Comparison of ENCODE assay signal across 9 cellular contexts in the genomic region with DNA sequence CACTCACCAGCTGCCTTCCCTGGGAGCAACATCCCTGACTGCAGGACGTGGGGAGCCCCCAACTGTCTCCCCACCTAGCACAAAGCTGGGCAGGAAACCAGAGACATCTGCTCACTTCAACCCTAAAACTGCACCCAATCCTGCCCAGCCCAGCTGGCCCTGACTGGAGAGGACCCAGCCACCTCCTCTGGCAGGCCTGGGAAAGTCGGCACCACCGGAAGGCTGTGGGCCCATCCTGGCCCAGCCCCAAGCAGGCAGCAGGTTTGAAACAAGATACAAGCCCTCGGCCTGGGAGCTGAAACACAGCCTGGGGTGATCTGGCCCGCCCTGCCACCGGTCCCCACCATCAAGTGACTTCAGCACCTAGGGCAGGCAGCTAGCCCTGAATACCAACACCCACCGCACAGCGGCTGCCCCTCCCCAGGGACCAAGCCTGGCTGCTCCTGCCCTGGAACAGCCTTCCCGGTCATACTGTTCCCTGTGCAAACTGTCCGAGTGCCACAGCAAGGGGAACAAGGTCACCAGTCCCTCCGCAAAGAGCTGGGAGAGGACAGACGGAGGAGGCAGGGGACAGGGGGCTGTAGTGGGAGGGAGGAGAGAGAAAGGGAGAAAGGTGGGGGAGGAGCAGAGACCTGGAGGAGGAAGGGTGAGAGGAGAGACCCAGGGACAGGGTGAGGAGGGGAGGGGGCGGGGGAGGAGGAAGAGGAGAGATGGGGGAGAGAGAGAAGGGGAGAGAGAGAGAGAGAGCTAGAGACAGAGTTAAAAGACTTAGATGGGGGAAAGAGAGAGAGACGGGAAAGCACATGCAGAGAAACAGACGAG.
DNase-seq lines count a peak whose midpoint lies in the region; ATAC-seq and TF ChIP-seq lines count a peak whose summit lies in the region.
"Had no signal": no experiment of that assay in that cellular context is flagged by ENCODE, and none has a peak within 500 bp of the region (broad histone marks: within the 10 kb centered on the region; RNA-seq: fewer than 3 reads in every experiment).

No MANE protein-coding gene starts in this region.

- H3K9ac ChIP-seq in H9 (ENCODE audit: extremely low read depth, insufficient read length, low read length) (no peak overlapping the region), SK-N-SH (peak overlapping the region; percentile 56; the same call in 1 of the 2 replicates)

- H3T11ph ChIP-seq in H9 (ENCODE audit: low read length): no peak overlapping the region

- H2AFZ ChIP-seq in H9 (ENCODE audit: low read length): no peak overlapping the region
- H2AFZ ChIP-seq in SK-N-SH (ENCODE audit: low read depth): no peak overlapping the region

- H2BK120ac ChIP-seq in H9 (ENCODE audit: low read depth, low read length, poor library complexity, severe bottlenecking): no peak overlapping the region

- H4K8ac ChIP-seq in H9 (replicated peaks; ENCODE audit: insufficient read length, low read depth, low read length): no peak overlapping the region

- H3K79me1 ChIP-seq in H9 (ENCODE audit: insufficient read depth, low read depth, low read length, poor library complexity, severe bottlenecking): no peaks in the 10 kb centered on the region

- no peak overlapping the region for H2BK15ac ChIP-seq in H9 (ENCODE audit: low read depth, low read length)

- no peak overlapping the region for H3K23ac ChIP-seq in H9 (ENCODE audit: insufficient read length, low read depth, low read length)

- H3K4me1 ChIP-seq in H9 (ENCODE audit: insufficient read depth, low read length) (no peaks in the 10 kb centered on the region), SK-N-SH (ENCODE audit: control insufficient read depth in 1 of 2, insufficient read depth in 2 of 2, low read depth in 1 of 2, low read length in 1 of 2) (peaks cover 22 to 79% of the 10 kb centered on the region in 2 experiments; a peak in 3 of 4 replicates), left ventricle myocardium inferior (peaks cover 63% of the 10 kb centered on the region)

- H3K9me3 Mint-ChIP-seq in H9: no peaks in the 10 kb centered on the region
- H3K9me3 Mint-ChIP-seq in stimulated activated effector memory CD8-positive, alpha-beta T cell treated with anti-CD3 and anti-CD28 coated beads, Interleukin-12 subunit alpha, Interleukin-12 subunit beta, amount 100 ng/mL, for 72 hours: no peaks in the 10 kb centered on the region
- H3K9me3 Mint-ChIP-seq in stimulated activated memory B cell treated with anti-CD40 and anti-IgM and Interleukin-4, amounts not matched to agents 10 μg/mL and 1 μg/mL and 100 μg/mL, for 72 hours: no peaks in the 10 kb centered on the region
- H3K9me3 Mint-ChIP-seq: activated B cell treated with CpG ODN at 0.5 μM for 24 hours had no signal

- H3K79me2 ChIP-seq in H9 (ENCODE audit: insufficient read depth, low read length): no peaks in the 10 kb centered on the region
- peaks cover 74% of the 10 kb centered on the region for H3K79me2 ChIP-seq in SK-N-SH (ENCODE audit: insufficient read depth)

- CTCF ChIA-PET in SK-N-SH (lab: Yijun Ruan, JAX): interaction anchor here (0.9 to 5.3 kb wide), 5 partner anchors 10 to 271 kb away, joined by 3 to 37 read pairs (median 3); no protein-coding TSS in a partner anchor

- H4K20me1 ChIP-seq in H9 (ENCODE audit: control insufficient read depth, insufficient read depth, insufficient read length) (no peaks in the 10 kb centered on the region), SK-N-SH (ENCODE audit: insufficient read depth) (peaks cover 4% of the 10 kb centered on the region; the same call in 1 of the 2 replicates)

- H3K27ac ChIP-seq in H9 (ENCODE audit: insufficient read length, low read depth, low read length): no peak overlapping the region
- H3K27ac ChIP-seq in SK-N-SH (ENCODE audit: low read depth in 2 of 2, low read length in 1 of 2): peak overlapping the region; percentile 81 to 93
- peak overlapping the region; percentile 80 for H3K27ac ChIP-seq in left ventricle myocardium inferior (replicated peaks)
- no peak overlapping the region for H3K27ac ChIP-seq in caudate nucleus (ENCODE audit: low read depth, low read length)

- no peaks in the 10 kb centered on the region for H3K9me3 ChIP-seq in H9 (ENCODE audit: control insufficient read depth, low read depth, low read length)
- H3K9me3 ChIP-seq in SK-N-SH: no peaks in the 10 kb centered on the region
- H3K9me3 ChIP-seq in left ventricle myocardium inferior (replicated peaks): no peaks in the 10 kb centered on the region

- H3K36me3 Mint-ChIP-seq in H9 (ENCODE audit: insufficient read depth in 1 of 3, low read depth in 3 of 3): peaks cover 2 to 36% (median 13%) of the 10 kb centered on the region in 3 experiments; a peak in 6 of 7 replicates
- peaks cover 56% of the 10 kb centered on the region for H3K36me3 Mint-ChIP-seq in stimulated activated effector memory CD8-positive, alpha-beta T cell treated with anti-CD3 and anti-CD28 coated beads, Interleukin-12 subunit alpha, Interleukin-12 subunit beta, amount 100 ng/mL, for 72 hours
- peaks cover 58% of the 10 kb centered on the region for H3K36me3 Mint-ChIP-seq in stimulated activated memory B cell treated with anti-CD40 and anti-IgM and Interleukin-4, amounts not matched to agents 10 μg/mL and 1 μg/mL and 100 μg/mL, for 72 hours

- no peak overlapping the region; a peak in 1 of 5 replicates for H3K4me3 Mint-ChIP-seq in H9
- no peak overlapping the region for H3K4me3 Mint-ChIP-seq in stimulated activated effector memory CD8-positive, alpha-beta T cell treated with anti-CD3 and anti-CD28 coated beads, Interleukin-12 subunit alpha, Interleukin-12 subunit beta, amount 100 ng/mL, for 72 hours
- H3K4me3 Mint-ChIP-seq in stimulated activated memory B cell treated with anti-CD40 and anti-IgM and Interleukin-4, amounts not matched to agents 10 μg/mL and 1 μg/mL and 100 μg/mL, for 72 hours: no peak overlapping the region
- H3K4me3 Mint-ChIP-seq: activated B cell treated with CpG ODN at 0.5 μM for 24 hours had no signal

- peaks cover 13% of the 10 kb centered on the region for H3F3A ChIP-seq in SK-N-SH (replicated peaks; ENCODE audit: insufficient read depth)

- H2BK20ac ChIP-seq in H9 (ENCODE audit: low read depth, low read length, poor library complexity, severe bottlenecking): no peak overlapping the region

- H3K36me3 ChIP-seq in SK-N-SH (replicated peaks in 1 of 2; ENCODE audit: control insufficient read depth in 1 of 2, insufficient read depth in 2 of 2, low read length in 1 of 2) (peaks cover 4 to 22% of the 10 kb centered on the region in 2 experiments), left ventricle myocardium inferior (peaks cover 28% of the 10 kb centered on the region)

- H3K23me2 ChIP-seq in H9 (ENCODE audit: insufficient read length, low read depth, low read length, poor library complexity, severe bottlenecking): no peaks in the 10 kb centered on the region

- POLR2A ChIA-PET in SK-N-SH (lab: Yijun Ruan, JAX): no interaction called here

- intact Hi-C loops in left ventricle myocardium inferior (cut with micrococcal nuclease): no loop called here

- no peak overlapping the region for H2BK5ac ChIP-seq in H9 (ENCODE audit: insufficient read length, low read length)

- no peaks in the 10 kb centered on the region for H3K9me2 ChIP-seq in SK-N-SH

- H3K56ac ChIP-seq in H9 (ENCODE audit: insufficient read length, low read depth, low read length): no peak overlapping the region

- H2BK12ac ChIP-seq in H9 (ENCODE audit: insufficient read length, low read depth, low read length): no peak overlapping the region

- 0 out of 2 replicates have a peak, but pooled peaks have one; percentile 2 for TF ChIP-seq RAD21 in SK-N-SH (IDR thresholded peaks at IDR 0.05; ENCODE audit: low read length)

- TF ChIP-seq CTCF in H9 (conservative IDR thresholded peaks at IDR 0.05): no peak
- TF ChIP-seq CTCF in SK-N-SH (IDR thresholded peaks at IDR 0.05): no peak
- TF ChIP-seq CTCF in left ventricle myocardium inferior (IDR thresholded peaks at IDR 0.05; ENCODE audit: borderline replicate concordance): no peak

- no peak overlapping the region for H4K5ac ChIP-seq in H9 (ENCODE audit: insufficient read length, low read depth, low read length)

- DNase-seq in H9 (no peak), SK-N-SH (peak; percentile 79), left ventricle myocardium inferior (no peak), caudate nucleus (lab: John Stamatoyannopoulos, UW) (no peak)
- no peak for DNase-seq in stimulated activated effector memory CD8-positive, alpha-beta T cell treated with anti-CD3 and anti-CD28 coated beads, Interleukin-12 subunit alpha, Interleukin-12 subunit beta, amount 100 ng/mL, for 72 hours (ENCODE audit: low spot score in 2 of 2)
- DNase-seq: activated B cell treated with CpG ODN at 0.5 μM for 24 hours had no signal

- no peak for ATAC-seq in stimulated activated effector memory CD8-positive, alpha-beta T cell treated with anti-CD3 and anti-CD28 coated beads, Interleukin-12 subunit alpha, Interleukin-12 subunit beta, amount 100 ng/mL, for 72 hours
- ATAC-seq in GM21786 (IDR thresholded peaks at IDR 0.05; ENCODE audit: unreplicated experiment): no peak
- no peak for ATAC-seq in GM21381 (IDR thresholded peaks at IDR 0.05; ENCODE audit: unreplicated experiment)
- no peak for ATAC-seq in stimulated activated memory B cell treated with anti-CD40 and anti-IgM and Interleukin-4, amounts not matched to agents 10 μg/mL and 1 μg/mL and 100 μg/mL, for 72 hours

- peaks cover 20 to 33% of the 10 kb centered on the region in 2 experiments for H3K4me1 Mint-ChIP-seq in H9
- peaks cover 39% of the 10 kb centered on the region for H3K4me1 Mint-ChIP-seq in stimulated activated effector memory CD8-positive, alpha-beta T cell treated with anti-CD3 and anti-CD28 coated beads, Interleukin-12 subunit alpha, Interleukin-12 subunit beta, amount 100 ng/mL, for 72 hours
- peaks cover 6% of the 10 kb centered on the region for H3K4me1 Mint-ChIP-seq in stimulated activated memory B cell treated with anti-CD40 and anti-IgM and Interleukin-4, amounts not matched to agents 10 μg/mL and 1 μg/mL and 100 μg/mL, for 72 hours
- H3K4me1 Mint-ChIP-seq: activated B cell treated with CpG ODN at 0.5 μM for 24 hours had no signal

- WGBS in H9 (ENCODE audit: extremely low coverage, insufficient read length, low lambda C conversion rate): no CpG with 5 or more reads among the region's 15 CpGs
- 64% methylated on average over 10 of the region's 15 CpGs for WGBS in SK-N-SH (ENCODE audit: low lambda C conversion rate)

- H3K4me2 ChIP-seq in H9 (ENCODE audit: insufficient read depth, insufficient read length, low read length): no peak overlapping the region
- H3K4me2 ChIP-seq in SK-N-SH: peak overlapping the region; percentile 62; the same call in 1 of the 2 replicates

- H3K4ac ChIP-seq in H9 (ENCODE audit: low read depth, low read length): no peak overlapping the region

- H3K27ac Mint-ChIP-seq in H9: peak overlapping the region in 2 of 3 experiments; percentile 86 to 92; a peak in 5 of 7 replicates
- H3K27ac Mint-ChIP-seq in stimulated activated effector memory CD8-positive, alpha-beta T cell treated with anti-CD3 and anti-CD28 coated beads, Interleukin-12 subunit alpha, Interleukin-12 subunit beta, amount 100 ng/mL, for 72 hours: peak overlapping the region; percentile 26
- H3K27ac Mint-ChIP-seq in stimulated activated memory B cell treated with anti-CD40 and anti-IgM and Interleukin-4, amounts not matched to agents 10 μg/mL and 1 μg/mL and 100 μg/mL, for 72 hours: no peak overlapping the region
- H3K27ac Mint-ChIP-seq: activated B cell treated with CpG ODN at 0.5 μM for 24 hours had no signal

- H3K27me3 Mint-ChIP-seq in H9 (ENCODE audit: low read depth): no peaks in the 10 kb centered on the region
- H3K27me3 Mint-ChIP-seq in stimulated activated memory B cell treated with anti-CD40 and anti-IgM and Interleukin-4, amounts not matched to agents 10 μg/mL and 1 μg/mL and 100 μg/mL, for 72 hours: no peaks in the 10 kb centered on the region
- H3K27me3 Mint-ChIP-seq: activated B cell treated with CpG ODN at 0.5 μM for 24 hours had no signal

- no peaks in the 10 kb centered on the region for H3K27me3 ChIP-seq in H9 (ENCODE audit: insufficient read depth, low read length)
- no peaks in the 10 kb centered on the region for H3K27me3 ChIP-seq in SK-N-SH (ENCODE audit: insufficient read depth)
- H3K27me3 ChIP-seq in left ventricle myocardium inferior (ENCODE audit: low read depth): no peaks in the 10 kb centered on the region

- H2AK5ac ChIP-seq in H9 (ENCODE audit: insufficient read length, low read length): no peak overlapping the region

- H3K4me3 ChIP-seq in SK-N-SH (ENCODE audit: low read depth in 2 of 2, low read length in 1 of 2) (no peak overlapping the region), left ventricle myocardium inferior (no peak overlapping the region)

- no peak overlapping the region for H3K18ac ChIP-seq in H9 (ENCODE audit: insufficient read length, low read depth, low read length)

- H3K14ac ChIP-seq in H9 (ENCODE audit: insufficient read depth, low read length): peak overlapping the region; percentile 11; the same call in 1 of the 2 replicates

- no peak for TF ChIP-seq EP300 in SK-N-SH (IDR thresholded peaks at IDR 0.05; ENCODE audit: borderline replicate concordance in 1 of 2, low read depth in 1 of 2, low read length in 1 of 2)

- no peak overlapping the region for H4K91ac ChIP-seq in H9 (ENCODE audit: insufficient read length, low read depth, low read length)

Comparison
In these comparisons a context has a peak if more than half of its experiments do, and no peak if none do; other contexts are left out.
1. H3K27ac ChIP-seq: peak in SK-N-SH (2 of 2) and left ventricle myocardium inferior (single experiment); none in H9 (single experiment) and caudate nucleus (single experiment).